In the genomic region with DNA sequence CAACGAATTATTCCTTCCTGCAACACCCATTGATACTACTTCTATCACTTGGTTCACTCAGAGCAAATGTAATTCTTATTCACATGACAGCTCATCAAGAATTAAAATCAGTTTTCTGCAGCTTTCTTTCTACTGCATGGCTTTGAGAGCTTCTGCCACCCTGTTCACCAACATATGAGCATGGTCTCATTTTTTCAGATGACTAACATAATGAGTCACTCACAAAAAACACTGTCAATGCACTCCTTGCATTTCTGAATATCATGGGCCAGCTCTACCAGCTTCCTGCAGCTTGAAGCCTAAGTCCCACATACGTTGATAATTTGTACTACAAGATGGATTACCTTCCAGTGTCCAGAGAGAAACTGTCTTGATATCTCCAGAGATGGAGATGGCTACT, we compare ENCODE assay signal across 22 cellular contexts.
DNase-seq lines count a peak whose midpoint lies in the region; TF ChIP-seq lines count a peak whose summit lies in the region.
"Had no signal": no experiment of that assay in that cellular context is flagged by ENCODE, and none has a peak within 500 bp of the region (broad histone marks: within the 10 kb centered on the region; RNA-seq: fewer than 3 reads in every experiment).

No MANE protein-coding gene starts in this region.

- H3K36me3 ChIP-seq in uterus: no peaks in the 10 kb centered on the region
- H3K36me3 ChIP-seq: colonic mucosa, esophagus squamous epithelium, tibial nerve had no signal

- DNase-seq in ELR (ENCODE audit: low read depth) (peak; percentile 61), HS-5 (ENCODE audit: low read depth) (peak; percentile 50), astrocyte of the hippocampus (ENCODE audit: low read depth, low spot score) (peak; percentile 27), non-pigmented ciliary epithelial cell (ENCODE audit: low read depth) (peak; percentile 3), uterus (no peak), cerebellar cortex (ENCODE audit: low spot score) (no peak)
- DNase-seq in activated CD4-positive, CD25-positive, alpha-beta regulatory T cell (lab: John Stamatoyannopoulos, UW): no peak
- DNase-seq: activated CD4-positive, alpha-beta T cell treated with anti-CD3 and anti-CD28 coated beads, Interleukin-2, amount 50 U/mL, for 1 hour; activated CD8-positive, alpha-beta memory T cell treated with anti-CD3 and anti-CD28 coated beads, Interleukin-2, amount 50 U/mL, for 4 hours; activated effector memory CD4-positive, alpha-beta T cell treated with anti-CD3 and anti-CD28 coated beads, Interleukin-2, amount 50 U/mL, for 16 hours; CD8-positive, alpha-beta T cell; colonic mucosa; effector memory CD4-positive, alpha-beta T cell; esophagus squamous epithelium; H9; NCI-H1092 treated with DMSO at 0.1 percent for 48 hours; NCI-H2029; NCI-H226; NCI-H774; posterior cingulate gyrus had no signal

- no peak for TF ChIP-seq CTCF in uterus (IDR thresholded peaks at IDR 0.05)

- H3K4me1 ChIP-seq in uterus: no peaks in the 10 kb centered on the region
- H3K4me1 ChIP-seq: colonic mucosa, esophagus squamous epithelium, tibial nerve had no signal

- no peak overlapping the region for H3K4me3 ChIP-seq in uterus
- H3K4me3 ChIP-seq: colonic mucosa, esophagus squamous epithelium, tibial nerve had no signal

- intact Hi-C loops in uterus (cut with DNase I; ENCODE audit: low total_unique reads): no loop called here

- H3K27me3 ChIP-seq in uterus: no peaks in the 10 kb centered on the region
- H3K27me3 ChIP-seq: colonic mucosa, esophagus squamous epithelium, tibial nerve had no signal

- no peak overlapping the region for H3K27ac ChIP-seq in uterus
- H3K27ac ChIP-seq: colonic mucosa, esophagus squamous epithelium, tibial nerve, VCaP had no signal

- no peaks in the 10 kb centered on the region for H3K9me3 ChIP-seq in uterus
- H3K9me3 ChIP-seq: colonic mucosa, esophagus squamous epithelium, tibial nerve had no signal

- TF ChIP-seq POLR2A in uterus (IDR thresholded peaks at IDR 0.05): no peak

Comparison
In these comparisons a context has a peak if more than half of its experiments do, and no peak if none do; other contexts are left out.
1. DNase-seq: peak in ELR (single experiment), HS-5 (single experiment), astrocyte of the hippocampus (single experiment) and non-pigmented ciliary epithelial cell (single experiment); none in activated CD4-positive, CD25-positive, alpha-beta regulatory T cell (0 of 4), uterus (0 of 2) and cerebellar cortex (single experiment).